36 cellular contexts compared by ENCODE assay signal in the genomic region with DNA sequence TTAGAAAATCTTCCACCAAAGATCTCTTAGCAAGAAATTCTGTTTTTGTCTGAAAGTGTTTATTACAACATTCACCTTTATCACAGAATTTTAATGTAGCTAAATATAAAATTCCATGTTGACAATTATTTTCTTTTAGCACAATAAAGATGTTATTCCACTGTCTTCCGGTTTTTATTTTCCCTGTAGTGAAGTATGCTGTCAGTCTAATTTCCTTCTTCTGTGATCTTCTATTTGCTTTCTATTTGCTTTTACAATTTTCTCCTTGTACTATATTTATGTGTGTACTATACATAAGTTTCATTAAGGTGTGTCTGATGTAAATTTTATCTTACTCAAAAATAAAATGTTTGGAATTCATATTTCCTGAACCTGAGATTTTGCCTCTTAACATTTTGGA.
DNase-seq lines count a peak whose midpoint lies in the region; ATAC-seq, FAIRE-seq and TF ChIP-seq lines count a peak whose summit lies in the region.
"Had no signal": no experiment of that assay in that cellular context is flagged by ENCODE, and none has a peak within 500 bp of the region (broad histone marks: within the 10 kb centered on the region; RNA-seq: fewer than 3 reads in every experiment).

No MANE protein-coding gene starts in this region.

- no peak overlapping the region for H3K4me3 Mint-ChIP-seq in WTC11
- no peak overlapping the region for H3K4me3 Mint-ChIP-seq in stimulated activated naive CD8-positive, alpha-beta T cell treated with anti-CD3 and anti-CD28 coated beads, Interleukin-15, amount 100 ng/mL, for 72 hours
- H3K4me3 Mint-ChIP-seq: B cell; CD14-positive monocyte; CD4-positive, alpha-beta memory T cell; CD4-positive, alpha-beta T cell; CD4-positive, CD25-positive, alpha-beta regulatory T cell; CD8-positive, alpha-beta memory T cell; CD8-positive, alpha-beta T cell had no signal

- no peaks in the 10 kb centered on the region for H3K27me3 Mint-ChIP-seq in WTC11 (ENCODE audit: low read depth)
- peaks cover 5% of the 10 kb centered on the region for H3K27me3 Mint-ChIP-seq in stimulated activated naive CD8-positive, alpha-beta T cell treated with anti-CD3 and anti-CD28 coated beads, Interleukin-15, amount 100 ng/mL, for 72 hours
- H3K27me3 Mint-ChIP-seq: B cell had no signal

- H3K9ac ChIP-seq in K562 (ENCODE audit: insufficient read depth in 1 of 2, low read depth in 2 of 2, low read length in 2 of 2), result no peak overlapping the region
- H3K9ac ChIP-seq: BLaER1; BLaER1 treated with 17β-estradiol and CSF1 and Interleukin-3, amounts not matched to agents 10 nM and 100 nM had no signal

- H3K9me1 ChIP-seq in K562 (ENCODE audit: control insufficient read depth, insufficient read depth, low read length), result no peaks in the 10 kb centered on the region

- peaks cover 10% of the 10 kb centered on the region for H3K4me1 Mint-ChIP-seq in WTC11
- no peaks in the 10 kb centered on the region for H3K4me1 Mint-ChIP-seq in stimulated activated naive CD8-positive, alpha-beta T cell treated with anti-CD3 and anti-CD28 coated beads, Interleukin-15, amount 100 ng/mL, for 72 hours
- H3K4me1 Mint-ChIP-seq: B cell; CD14-positive monocyte; CD4-positive, alpha-beta memory T cell; CD4-positive, CD25-positive, alpha-beta regulatory T cell; CD8-positive, alpha-beta memory T cell had no signal

- no peak for TF ChIP-seq POLR2A in K562 (conservative IDR thresholded peaks at IDR 0.05)

- WGBS in K562 (ENCODE audit: insufficient coverage, low coverage, missing lambda C conversion rate), result 0% methylated on average over 1 of the region's 1 CpG

- TF ChIP-seq EP300 in K562 (IDR thresholded peaks at IDR 0.05; ENCODE audit: low read length), result no peak

- intact Hi-C loops in K562 (cut with micrococcal nuclease), result no loop called here

- H3K9me3 ChIP-seq in HEK293 (ENCODE audit: control insufficient read depth, insufficient read depth, low read depth, low read length) (no peaks in the 10 kb centered on the region), K562 (replicated peaks; ENCODE audit: control insufficient read depth, insufficient read depth, low read depth, low read length) (no peaks in the 10 kb centered on the region)
- H3K9me3 ChIP-seq: A549; BE2C; BLaER1; BLaER1 treated with 17β-estradiol and CSF1 and Interleukin-3, amounts not matched to agents 10 nM and 100 nM; Caco-2 had no signal

- no peak overlapping the region for H3K27ac Mint-ChIP-seq in WTC11
- H3K27ac Mint-ChIP-seq in stimulated activated naive CD8-positive, alpha-beta T cell treated with anti-CD3 and anti-CD28 coated beads, Interleukin-15, amount 100 ng/mL, for 72 hours, result no peak overlapping the region
- H3K27ac Mint-ChIP-seq: B cell; CD14-positive monocyte; CD4-positive, alpha-beta memory T cell; CD4-positive, alpha-beta T cell; CD4-positive, CD25-positive, alpha-beta regulatory T cell; CD8-positive, alpha-beta memory T cell; CD8-positive, alpha-beta T cell had no signal

- H3K4me1 ChIP-seq in HEK293 (ENCODE audit: control insufficient read depth, insufficient read depth, low read length) (no peaks in the 10 kb centered on the region), K562 (replicated peaks in 1 of 2; ENCODE audit: control insufficient read depth in 2 of 2, insufficient read depth in 2 of 2, low read length in 2 of 2) (no peaks in the 10 kb centered on the region)
- H3K4me1 ChIP-seq: A549; BE2C; BLaER1; BLaER1 treated with 17β-estradiol and CSF1 and Interleukin-3, amounts not matched to agents 10 nM and 100 nM; Caco-2 had no signal

- no peak for FAIRE-seq in K562 (lab: Jason Lieb, UNC)
- peak; percentile 41 for FAIRE-seq in colon (lab: Jason Lieb, UNC)
- FAIRE-seq: A549, D721Med had no signal

- CTCF ChIA-PET in HEK293 (lab: Yijun Ruan, JAX), result no interaction called here
- CTCF ChIA-PET in WTC11 (lab: Charles Lee), result no interaction called here
- CTCF ChIA-PET in K562 (lab: Yijun Ruan, JAX; ENCODE audit: low intra/inter-chr PET ratio), result no interaction called here

- no peak overlapping the region for H3K4me2 ChIP-seq in K562 (ENCODE audit: insufficient read depth, low read length)
- H3K4me2 ChIP-seq: A549; BLaER1; BLaER1 treated with 17β-estradiol and CSF1 and Interleukin-3, amounts not matched to agents 10 nM and 100 nM had no signal

- no peaks in the 10 kb centered on the region for H3K36me3 ChIP-seq in HEK293 (ENCODE audit: control insufficient read depth in 2 of 2, insufficient read depth in 1 of 2, low read length in 2 of 2)
- no peaks in the 10 kb centered on the region for H3K36me3 ChIP-seq in K562 (ENCODE audit: control insufficient read depth, insufficient read depth, low read length)
- H3K36me3 ChIP-seq: BE2C; BLaER1; BLaER1 treated with 17β-estradiol and CSF1 and Interleukin-3, amounts not matched to agents 10 nM and 100 nM had no signal

- ATAC-seq in WTC11 (no peak), K562 (no peak)
- ATAC-seq in stimulated activated naive CD8-positive, alpha-beta T cell treated with anti-CD3 and anti-CD28 coated beads, Interleukin-15, amount 100 ng/mL, for 72 hours, result no peak
- ATAC-seq: A549; CD8-positive, alpha-beta T cell had no signal

- BruUV-seq in K562 (replicated peaks; lab: Mats Ljungman, UMichigan), result no TSS peak

- H3K36me3 Mint-ChIP-seq in WTC11, result peaks cover 6% of the 10 kb centered on the region
- H3K36me3 Mint-ChIP-seq: CD14-positive monocyte; CD4-positive, alpha-beta memory T cell; CD4-positive, CD25-positive, alpha-beta regulatory T cell; CD8-positive, alpha-beta memory T cell; CD8-positive, alpha-beta T cell had no signal

- no peak for DNase-seq in WTC11 (ENCODE audit: low spot score)
- no peak for DNase-seq in K562 (ENCODE audit: extremely low read depth in 1 of 4, low spot score in 3 of 4)
- DNase-seq in RPMI8226, result no peak
- DNase-seq in medulla oblongata (ENCODE audit: extremely low spot score), result no peak
- DNase-seq in foreskin fibroblast, result no peak
- DNase-seq in stimulated activated naive CD8-positive, alpha-beta T cell treated with anti-CD3 and anti-CD28 coated beads, Interleukin-15, amount 100 ng/mL, for 72 hours, result no peak
- DNase-seq: 8988T; ACHN; AML-193; BE2C; C1 segment of cervical spinal cord; Caco-2; Calu3; CD4-positive, alpha-beta memory T cell; CD4-positive, alpha-beta T cell; CD4-positive, CD25-positive, alpha-beta regulatory T cell; CD8-positive, alpha-beta memory T cell; CD8-positive, alpha-beta T cell; COR-L47; DMS 273 treated with DMSO at 0.1 percent for 48 hours; DMS153; DMS53; DMS79; DMS79 treated with DMSO at 0.1 percent for 48 hours; DND-41; EL had no signal

- H3K79me2 ChIP-seq in K562 (ENCODE audit: control insufficient read depth, insufficient read depth, low read length), result no peaks in the 10 kb centered on the region

- H3K27ac ChIP-seq in HEK293 (ENCODE audit: extremely low read depth, low read depth, low read length) (no peak overlapping the region), K562 (ENCODE audit: extremely low read depth, low read depth, low read length) (no peak overlapping the region)
- H3K27ac ChIP-seq: 22Rv1; A549; BLaER1; BLaER1 treated with 17β-estradiol and CSF1 and Interleukin-3, amounts not matched to agents 10 nM and 100 nM; C4-2B had no signal

- TF ChIP-seq RAD21 in K562 (CRISPR knock-in tag; conservative IDR thresholded peaks at IDR 0.05 in 1 of 2, IDR thresholded peaks at IDR 0.05 in 1 of 2), result no peak

- H3K4me3 ChIP-seq in HEK293 (ENCODE audit: low read depth, low read length) (no peak overlapping the region), K562 (no peak overlapping the region), foreskin fibroblast (ENCODE audit: low read depth in 1 of 2, low read length in 2 of 2) (no peak overlapping the region)
- H3K4me3 ChIP-seq: A549; BLaER1; BLaER1 treated with 17β-estradiol and CSF1 and Interleukin-3, amounts not matched to agents 10 nM and 100 nM had no signal

- no peak overlapping the region for H2AFZ ChIP-seq in K562 (ENCODE audit: low read depth, low read length)

- POLR2A ChIA-PET in HEK293 (lab: Yijun Ruan, JAX) (no interaction called here), WTC11 (lab: Charles Lee) (no interaction called here), K562 (lab: Yijun Ruan, JAX) (no interaction called here)

- no peak for TF ChIP-seq CTCF in HEK293 (tag by site-specific recombination; IDR thresholded peaks at IDR 0.05)
- no peak for TF ChIP-seq CTCF in WTC11 (IDR thresholded peaks at IDR 0.05)
- no peak for TF ChIP-seq CTCF in K562 (IDR thresholded peaks at IDR 0.05 in 2 of 3, conservative IDR thresholded peaks at IDR 0.05 in 1 of 3; ENCODE audit: insufficient read depth in 2 of 3, low read depth in 1 of 3, low read length in 3 of 3)
- no peak for TF ChIP-seq CTCF in foreskin fibroblast (IDR thresholded peaks at IDR 0.05; ENCODE audit: low read depth, low read length)

- H3K9me3 Mint-ChIP-seq in WTC11, result peaks cover 36% of the 10 kb centered on the region
- peaks cover 0 to 4% of the 10 kb centered on the region in 2 donors for H3K9me3 Mint-ChIP-seq in stimulated activated naive CD8-positive, alpha-beta T cell treated with anti-CD3 and anti-CD28 coated beads, Interleukin-15, amount 100 ng/mL, for 72 hours
- H3K9me3 Mint-ChIP-seq: CD8-positive, alpha-beta memory T cell had no signal

- no peaks in the 10 kb centered on the region for H4K20me1 ChIP-seq in K562 (replicated peaks; ENCODE audit: control insufficient read depth, insufficient read depth, low read length)
- H4K20me1 ChIP-seq: BLaER1; BLaER1 treated with 17β-estradiol and CSF1 and Interleukin-3, amounts not matched to agents 10 nM and 100 nM had no signal

- H3K27me3 ChIP-seq in K562 (ENCODE audit: control insufficient read depth in 2 of 2, insufficient read depth in 2 of 2, low read length in 2 of 2), result no peaks in the 10 kb centered on the region
- H3K27me3 ChIP-seq: BE2C; BLaER1; BLaER1 treated with 17β-estradiol and CSF1 and Interleukin-3, amounts not matched to agents 10 nM and 100 nM had no signal

- in situ Hi-C loops in K562 (cut with MboI), result no loop called here

TF ChIP-seq in HEK293, 187 proteins besides CTCF, POLR2A, EP300 and RAD21:
- TF ChIP-seq KLF8 (tag by site-specific recombination; IDR thresholded peaks at IDR 0.05) (no peak), TRIM28 (IDR thresholded peaks at IDR 0.05; ENCODE audit: borderline replicate concordance, low read length) (0 out of 2 replicates have a peak, but pooled peaks have one; percentile 50), SETDB1 (IDR thresholded peaks at IDR 0.05; ENCODE audit: insufficient read length, low read length) (peak; percentile 55)

TF ChIP-seq in WTC11, 78 proteins besides CTCF, POLR2A, EP300 and RAD21 (continues in another document):
- TF ChIP-seq NFE2L1 (CRISPR knock-in tag; IDR thresholded peaks at IDR 0.05), result no peak

TF ChIP-seq in K562, 482 proteins besides CTCF, POLR2A, EP300 and RAD21:
- no peak for TF ChIP-seq LEF1 (IDR thresholded peaks at IDR 0.05)
- TF ChIP-seq ETV1 (tag; conservative IDR thresholded peaks at IDR 0.05; ENCODE audit: low read depth), result 0 out of 2 replicates have a peak, but pooled peaks have one; percentile 16
